ENCODE assay signal across 9 cellular contexts in genomic region chr6:42041131-42042055, GRCh38. TPM values are rescaled to one million over a fixed set of nuclear protein-coding genes. Genes with fewer than 3 reads are reported as not detected.
DNase-seq lines count a peak whose midpoint lies in the region; ATAC-seq and TF ChIP-seq lines count a peak whose summit lies in the region.
"Had no signal": no experiment of that assay in that cellular context is flagged by ENCODE, and none has a peak within 500 bp of the region (broad histone marks: within the 10 kb centered on the region; RNA-seq: fewer than 3 reads in every experiment).

No MANE protein-coding gene starts in this region.

- H3K27me3 ChIP-seq in lower lobe of right lung (ENCODE audit: low read depth), result no peaks in the 10 kb centered on the region
- H3K27me3 ChIP-seq in thymus (ENCODE audit: control insufficient read depth, insufficient read depth), result no peaks in the 10 kb centered on the region

- WGBS in thymus, result 48% methylated on average over 10 of the region's 10 CpGs

- intact Hi-C loops in lower lobe of right lung (cut with DNase I), result loop anchor here (10.0 kb wide), 1 partner anchor 107 kb away; no protein-coding TSS in a partner anchor

- no peak overlapping the region for H3K4me3 ChIP-seq in lower lobe of right lung
- H3K4me3 ChIP-seq in thymus (ENCODE audit: low read length), result peak overlapping the region; percentile 47

- peaks cover 80% of the 10 kb centered on the region for H3K4me1 ChIP-seq in lower lobe of right lung
- H3K4me1 ChIP-seq in thymus (ENCODE audit: control insufficient read depth, insufficient read depth, low read length), result peaks cover 44% of the 10 kb centered on the region

- H3K36me3 ChIP-seq in lower lobe of right lung (peaks cover 25% of the 10 kb centered on the region), thymus (ENCODE audit: control insufficient read depth, insufficient read depth) (peaks cover 35% of the 10 kb centered on the region)

- no peak for TF ChIP-seq CTCF in lower lobe of right lung (IDR thresholded peaks at IDR 0.05)

- H3K9me3 ChIP-seq in lower lobe of right lung (no peaks in the 10 kb centered on the region), thymus (ENCODE audit: control insufficient read depth) (no peaks in the 10 kb centered on the region)

- H3K27ac ChIP-seq in lower lobe of right lung (peak overlapping the region; percentile 19), thymus (ENCODE audit: low read depth) (peak overlapping the region; percentile 75)

- ATAC-seq in lower lobe of right lung, result no peak
- ATAC-seq in GM21619 (IDR thresholded peaks at IDR 0.05; ENCODE audit: unreplicated experiment), result no peak

- peak; percentile 73 for DNase-seq in activated CD8-positive, alpha-beta memory T cell treated with anti-CD3 and anti-CD28 coated beads for 24 hours
- no peak for DNase-seq in activated CD8-positive, alpha-beta memory T cell treated with anti-CD3 and anti-CD28 coated beads, Interleukin-2, amount 50 U/mL, for 4 hours
- peak; percentile 38 for DNase-seq in amniotic epithelial cell (ENCODE audit: low read depth)
- no peak for DNase-seq in lower lobe of right lung
- no peak for DNase-seq in DMS153 treated with DMSO at 0.1 percent for 48 hours (lab: John Stamatoyannopoulos, UW; ENCODE audit: unreplicated experiment)
- no peak for DNase-seq in cerebellum (ENCODE audit: low spot score)
- DNase-seq: activated effector memory CD4-positive, alpha-beta T cell treated with anti-CD3 and anti-CD28 coated beads, Interleukin-2, amount 50 U/mL, for 16 hours had no signal

RNA-seq across cellular contexts. Expression of gene TAF8, which starts 8.9 kb away (rescaled TPM):
- total RNA-seq in lower lobe of right lung, result 35.1 TPM
- polyA plus RNA-seq in thymus, result 13.0 TPM
- 14.9 TPM for total RNA-seq in cerebellum

Comparison
In these comparisons a context has a peak if more than half of its experiments do, and no peak if none do; other contexts are left out.
1. DNase-seq: peak in activated CD8-positive, alpha-beta memory T cell treated with anti-CD3 and anti-CD28 coated beads for 24 hours (single experiment) and amniotic epithelial cell (single experiment); none in activated CD8-positive, alpha-beta memory T cell treated with anti-CD3 and anti-CD28 coated beads, Interleukin-2, amount 50 U/mL, for 4 hours (single experiment), lower lobe of right lung (single experiment), DMS153 treated with DMSO at 0.1 percent for 48 hours (single experiment) and cerebellum (single experiment).